In genomic region chr2:105329561-105330495, GRCh38 we compare ENCODE assay signal across 8 cellular contexts. TPM values are rescaled to one million over a fixed set of nuclear protein-coding genes. Genes with fewer than 3 reads are reported as not detected.
A peak's percentile ranks its signal among the peaks of the same experiment; 100 is the strongest.
DNase-seq lines count a peak whose midpoint lies in the region; ATAC-seq and TF ChIP-seq lines count a peak whose summit lies in the region.

Gene TGFBRAP1, minus strand, starts transcription at chr2:105329735. Its CDS starts 21,434 bp downstream, at chr2:105308301.

- peak within 1 kb of the TSS; percentile 99 for H3K27ac Mint-ChIP-seq in activated T-helper 17 cell treated with anti-CD3 and anti-CD28 coated beads, Interleukin-2, amount 50 U/mL, for 72 hours
- peak within 1 kb of the TSS; percentile 93 for H3K27ac Mint-ChIP-seq in nephron progenitor cell

- no peaks in the 10 kb centered on the region for H3K36me3 ChIP-seq in PC-9 (ENCODE audit: low read depth)

- DNase-seq in GM19238 (ENCODE audit: insufficient read length, low spot score) (peak; percentile 71), PC-9 (peak in 1 of 2 experiments; percentile 55), fibroblast of pulmonary artery (ENCODE audit: low read depth) (peak; percentile 36), nephron progenitor cell (peak; percentile 65), superior temporal gyrus (ENCODE audit: extremely low spot score) (peak; percentile 51)

- H3K4me3 ChIP-seq in PC-9 (peak within 1 kb of the TSS; percentile 92), fibroblast of pulmonary artery (replicated peaks; ENCODE audit: low read depth, low read length) (peak within 1 kb of the TSS; percentile 65)

- intact Hi-C loops in PC-9 (cut with micrococcal nuclease; ENCODE audit: unreplicated experiment) = no loop called here

- H3K4me2 ChIP-seq in PC-9 = peak within 1 kb of the TSS; percentile 99

- H4K20me1 ChIP-seq in PC-9 (ENCODE audit: insufficient read depth) = no peaks in the 10 kb centered on the region

- peaks cover 38% of the 10 kb centered on the region for H3K4me1 Mint-ChIP-seq in activated T-helper 17 cell treated with anti-CD3 and anti-CD28 coated beads, Interleukin-2, amount 50 U/mL, for 72 hours
- peaks cover 23% of the 10 kb centered on the region for H3K4me1 Mint-ChIP-seq in nephron progenitor cell

- no peaks in the 10 kb centered on the region; the same call in 1 of the 2 replicates for H3F3A ChIP-seq in PC-9 (ENCODE audit: insufficient read depth, low read depth)

- H3K27ac ChIP-seq in C4-2B (peak within 1 kb of the TSS; percentile 91), PC-9 (peak within 1 kb of the TSS; percentile 69)

- H3K9me3 Mint-ChIP-seq in activated T-helper 17 cell treated with anti-CD3 and anti-CD28 coated beads, Interleukin-2, amount 50 U/mL, for 72 hours = no peaks in the 10 kb centered on the region
- H3K9me3 Mint-ChIP-seq in nephron progenitor cell = no peaks in the 10 kb centered on the region

- peak within 1 kb of the TSS; percentile 93 for H2AFZ ChIP-seq in PC-9

- peaks cover 47% of the 10 kb centered on the region for H3K79me2 ChIP-seq in PC-9 (ENCODE audit: low read depth)

- peak; percentile 83 for ATAC-seq in HG03342 (IDR thresholded peaks at IDR 0.05; ENCODE audit: unreplicated experiment)
- ATAC-seq in activated T-helper 17 cell treated with anti-CD3 and anti-CD28 coated beads, Interleukin-2, amount 50 U/mL, for 72 hours (replicated peaks) = peak; percentile 91

- H3K4me1 ChIP-seq in PC-9 (replicated peaks; ENCODE audit: insufficient read depth) = peaks cover 33% of the 10 kb centered on the region

- H3K27me3 ChIP-seq in PC-9 (ENCODE audit: insufficient read depth, low read depth) = no peaks in the 10 kb centered on the region

- H3K4me3 Mint-ChIP-seq in activated T-helper 17 cell treated with anti-CD3 and anti-CD28 coated beads, Interleukin-2, amount 50 U/mL, for 72 hours = peak within 1 kb of the TSS; percentile 98
- peak within 1 kb of the TSS; percentile 98 for H3K4me3 Mint-ChIP-seq in nephron progenitor cell

- TSS peak; percentile 82 for BruUV-seq in PC-9 (replicated peaks; lab: Mats Ljungman, UMichigan)

- H3K9me2 ChIP-seq in PC-9 (ENCODE audit: insufficient read depth) = no peaks in the 10 kb centered on the region

- CTCF ChIA-PET in PC-9 (lab: Charles Lee) = no interaction called here

- H3K27me3 Mint-ChIP-seq in activated T-helper 17 cell treated with anti-CD3 and anti-CD28 coated beads, Interleukin-2, amount 50 U/mL, for 72 hours = no peaks in the 10 kb centered on the region
- H3K27me3 Mint-ChIP-seq in nephron progenitor cell (ENCODE audit: low read depth, poor library complexity) = peaks cover 6% of the 10 kb centered on the region

- TF ChIP-seq CTCF in C4-2B (conservative IDR thresholded peaks at IDR 0.05) = peak; percentile 12; the same call in 1 of the 2 replicates
- no peak for TF ChIP-seq CTCF in PC-9 (conservative IDR thresholded peaks at IDR 0.05)
- no peak for TF ChIP-seq CTCF in fibroblast of pulmonary artery (IDR thresholded peaks at IDR 0.05; ENCODE audit: low read length, missing control alignments)
- no peak for TF ChIP-seq CTCF in nephron progenitor cell (IDR thresholded peaks at IDR 0.05)

- POLR2A ChIA-PET in PC-9 (lab: Charles Lee; ENCODE audit: unreplicated experiment) = interaction anchor here (0.7 kb wide), 1 partner anchor 216 kb away, joined by 3 read pairs; no protein-coding TSS in a partner anchor

- H3K36me3 Mint-ChIP-seq in activated T-helper 17 cell treated with anti-CD3 and anti-CD28 coated beads, Interleukin-2, amount 50 U/mL, for 72 hours (ENCODE audit: low read depth) = peaks cover 32% of the 10 kb centered on the region
- peaks cover 3% of the 10 kb centered on the region for H3K36me3 Mint-ChIP-seq in nephron progenitor cell (ENCODE audit: low read depth)

- no peaks in the 10 kb centered on the region for H3K9me3 ChIP-seq in PC-9 (ENCODE audit: insufficient read depth, low read depth)

RNA-seq across cellular contexts. Expression of gene TGFBRAP1, which starts in this region (rescaled TPM):
- total RNA-seq in PC-9 (2021) = 11.4 and 16.7 TPM in 2 replicates
- 10 to 100 TPM; 16.5 to 28.0 TPM for total RNA-seq in activated T-helper 17 cell treated with anti-CD3 and anti-CD28 coated beads, Interleukin-2, amount 50 U/mL, for 72 hours
